ENCODE assay signal across 10 cellular contexts in genomic region chr10:104308439-104308903, GRCh38. TPM values are rescaled to one million over a fixed set of nuclear protein-coding genes. Genes with fewer than 3 reads are reported as not detected.
DNase-seq lines count a peak whose midpoint lies in the region; ATAC-seq, FAIRE-seq and TF ChIP-seq lines count a peak whose summit lies in the region.
"Had no signal": no experiment of that assay in that cellular context is flagged by ENCODE, and none has a peak within 500 bp of the region (broad histone marks: within the 10 kb centered on the region; RNA-seq: fewer than 3 reads in every experiment).

No MANE protein-coding gene starts in this region.

- peaks cover 23 to 73% (median 70%) of the 10 kb centered on the region in 3 donors for H3K27me3 Mint-ChIP-seq in immature natural killer cell (ENCODE audit: low read depth in 3 of 3)

- peaks cover 0 to 4% of the 10 kb centered on the region in 2 donors for H3K4me1 ChIP-seq in small intestine (ENCODE audit: control insufficient read depth in 2 of 2, insufficient read depth in 1 of 2, low read depth in 1 of 2, low read length in 1 of 2)

- WGBS in small intestine, 3 donors, result 48 to 75% (median 64%) methylated on average over 4 of the region's 4 CpGs

- no peak overlapping the region for H3K27ac ChIP-seq in small intestine (ENCODE audit: low read depth in 1 of 2, low read length in 1 of 2)

- no peaks in the 10 kb centered on the region for H3K9me3 Mint-ChIP-seq in immature natural killer cell

- H3K4me3 Mint-ChIP-seq in immature natural killer cell, result peak overlapping the region; percentile 42 to 72 (median 64)

- no peaks in the 10 kb centered on the region for H3K27me3 ChIP-seq in small intestine (ENCODE audit: control insufficient read depth in 2 of 2, insufficient read depth in 2 of 2, low read length in 2 of 2)

- FAIRE-seq in small intestine (lab: Jason Lieb, UNC), result no peak

- ATAC-seq in GM18520 (IDR thresholded peaks at IDR 0.05; ENCODE audit: unreplicated experiment) (peak; percentile 66), GM21390 (IDR thresholded peaks at IDR 0.05; ENCODE audit: unreplicated experiment) (peak; percentile 85), HG03432 (IDR thresholded peaks at IDR 0.05; ENCODE audit: unreplicated experiment) (peak; percentile 88)

- peaks cover 78 to 89% of the 10 kb centered on the region in 2 donors for H3K4me1 Mint-ChIP-seq in immature natural killer cell

- H3K36me3 Mint-ChIP-seq in immature natural killer cell, result peaks cover 0 to 27% (median 0%) of the 10 kb centered on the region in 3 donors

- H3K9me3 ChIP-seq in small intestine (ENCODE audit: control insufficient read depth, low read depth), result no peaks in the 10 kb centered on the region

- no peak overlapping the region for H3K4me3 ChIP-seq in small intestine (ENCODE audit: low read depth in 1 of 2, low read length in 2 of 2)

- TF ChIP-seq POLR2A in erythroblast (IDR thresholded peaks at IDR 0.05; ENCODE audit: low read length), result no peak

- H3K36me3 ChIP-seq in small intestine (ENCODE audit: control insufficient read depth in 2 of 2, insufficient read depth in 2 of 2, low read length in 2 of 2), result peaks cover under 1 to 2% of the 10 kb centered on the region in 2 donors

- DNase-seq in immature natural killer cell, result peak in 1 of 3 donors; percentile 46
- no peak for DNase-seq in erythroblast (lab: John Stamatoyannopoulos, UW)
- no peak for DNase-seq in nucleus accumbens (lab: John Stamatoyannopoulos, UW)
- DNase-seq in NCI-H146 treated with DMSO at 0.1 percent for 48 hours (lab: John Stamatoyannopoulos, UW; ENCODE audit: unreplicated experiment), result no peak
- no peak for DNase-seq in small intestine
- DNase-seq: activated effector memory CD4-positive, alpha-beta T cell treated with anti-CD3 and anti-CD28 coated beads, Interleukin-2, amount 50 U/mL, for 16 hours; NCI-H526 had no signal

- H3K27ac Mint-ChIP-seq in immature natural killer cell, result peak overlapping the region; percentile 80 to 91 (median 84)

RNA-seq across cellular contexts. Expression of gene ITPRIP, which starts 29.8 kb away (rescaled TPM):
- 10 to 100 TPM; 37.0 to 67.8 (median 53.3) TPM for polyA plus RNA-seq in immature natural killer cell
- 1 to 10 TPM in 2 of 3 donors, under 1 TPM in 1; 0.67 to 10.0 (median 1.1) TPM for polyA plus RNA-seq in small intestine

RNA-seq across cellular contexts. Expression of gene GSTO2, which starts 39.5 kb away (rescaled TPM):
- polyA plus RNA-seq in immature natural killer cell (1 to 10 TPM in 1 of 3 donors, under 1 TPM in 2; 0.16 to 1.6 (median 0.85) TPM), small intestine (10 to 100 TPM in 2 of 3 donors, 1 to 10 TPM in 1; 9.2 to 20.9 (median 13.2) TPM)

RNA-seq across cellular contexts. Expression of gene CFAP58, which starts 45.2 kb away (rescaled TPM):
- polyA plus RNA-seq in immature natural killer cell (not detected), small intestine (under 1 TPM in 2 of 3 donors, not detected in 1; 0.07 to 0.27 TPM)

RNA-seq across cellular contexts. Expression of gene GSTO1, which starts 53.8 kb away (rescaled TPM):
- polyA plus RNA-seq in immature natural killer cell, result 100 to 1,000 TPM; 162 to 223 (median 166) TPM
- polyA plus RNA-seq in small intestine, result 100 to 1,000 TPM; 173 to 422 (median 200) TPM
